ENCODE assay signal across 26 cellular contexts in the genomic region with DNA sequence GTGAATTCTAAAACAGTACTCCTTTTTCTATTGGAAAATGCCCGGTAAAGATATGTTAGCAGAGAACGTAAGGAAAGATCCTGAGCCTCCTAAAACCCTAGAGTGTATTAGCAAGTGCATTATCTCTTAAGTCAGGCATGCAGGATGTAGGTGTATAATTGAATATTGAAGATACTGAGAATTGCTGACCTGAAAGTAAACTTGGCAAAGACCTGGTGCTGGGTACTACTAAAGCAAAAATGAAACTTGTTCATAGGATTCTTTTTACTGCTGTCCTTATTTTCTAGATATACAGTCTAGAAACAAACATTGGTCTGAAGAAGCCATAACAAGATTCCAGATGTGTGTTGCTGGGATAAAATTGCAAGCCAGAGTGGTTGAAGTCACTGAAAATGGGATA. TPM values are rescaled to one million over a fixed set of nuclear protein-coding genes. Genes with fewer than 3 reads are reported as not detected.
"Had no signal": no experiment of that assay in that cellular context is flagged by ENCODE, and none has a peak within 500 bp of the region (broad histone marks: within the 10 kb centered on the region; RNA-seq: fewer than 3 reads in every experiment).

No MANE protein-coding gene starts in this region.

- H3K4me1 ChIP-seq: colonic mucosa, left lung, pancreas, stomach, thyroid gland had no signal

- H3K27ac ChIP-seq: colonic mucosa, epithelial cell of prostate, gastrocnemius medialis, left lung, neutrophil, pancreas, right lobe of liver, stomach, thyroid gland had no signal

- H3K27me3 ChIP-seq: colonic mucosa, gastrocnemius medialis, left lung, pancreas, right lobe of liver, thyroid gland had no signal

- H3K4me3 ChIP-seq: colonic mucosa, gastrocnemius medialis, left lung, mucosa of descending colon, pancreas, right lobe of liver, smooth muscle cell, stomach, thyroid gland had no signal

- H3K36me3 ChIP-seq: colonic mucosa, gastrocnemius medialis, left lung, neutrophil, pancreas, right lobe of liver, stomach, thyroid gland had no signal

- H3K4me2 ChIP-seq: smooth muscle cell had no signal

- ATAC-seq: esophagus mucosa; gastrocnemius medialis; left cardiac atrium; left lung; mucosa of descending colon; natural killer cell treated with Interleukin-12 subunit alpha and Interleukin-12 subunit beta and Interleukin-15 and Interleukin-18, amount 100 ng/mL, for 72 hours; pancreas; right lobe of liver; stimulated activated effector memory CD8-positive, alpha-beta T cell treated with anti-CD3 and anti-CD28 coated beads, Interleukin-12 subunit alpha, Interleukin-12 subunit beta, amount 100 ng/mL, for 72 hours had no signal

- DNase-seq: colonic mucosa; effector CD8-positive, alpha-beta T cell; endodermal cell; foreskin fibroblast; gastrocnemius medialis; head of caudate nucleus; kidney; left cardiac atrium; left lung; mesenchymal stem cell; mucosa of descending colon; naive B cell; pancreas; right lobe of liver; stimulated activated CD4-positive, alpha-beta T cell treated with anti-CD3 and anti-CD28 coated beads, Interleukin-12 subunit alpha, Interleukin-12 subunit beta, amount 100 ng/mL, for 4 hours; stimulated activated CD4-positive, alpha-beta T cell treated with anti-CD3 and anti-CD28 coated beads, Interleukin-1b, Interleukin-23, amount 100 ng/mL, for 48 hours; stimulated activated CD4-positive, alpha-beta T cell treated with anti-CD3 and anti-CD28 coated beads, Interleukin-4, amount 100 ng/mL, for 1 hour; stimulated activated naive CD4-positive, alpha-beta T cell treated with Interleukin-2 at 50 U/mL for 16 hours; stomach; thyroid gland had no signal

- FAIRE-seq: kidney, pancreas had no signal

- H3K9me3 ChIP-seq: colonic mucosa, gastrocnemius medialis, left lung, mucosa of descending colon, neutrophil, pancreas, right lobe of liver, stomach, thyroid gland had no signal

RNA-seq across cellular contexts. Expression of a gene that starts 41.1 kb away (rescaled TPM):
- polyA plus RNA-seq: smooth muscle cell had no signal
